ENCODE assay signal across 24 cellular contexts in genomic region chr15:67786646-67787045, GRCh38. TPM values are rescaled to one million over a fixed set of nuclear protein-coding genes. Genes with fewer than 3 reads are reported as not detected.
DNase-seq lines count a peak whose midpoint lies in the region; FAIRE-seq and TF ChIP-seq lines count a peak whose summit lies in the region.
"Had no signal": no experiment of that assay in that cellular context is flagged by ENCODE, and none has a peak within 500 bp of the region (broad histone marks: within the 10 kb centered on the region; RNA-seq: fewer than 3 reads in every experiment).

No MANE protein-coding gene starts in this region.

- H3K56ac ChIP-seq in H1 (replicated peaks; ENCODE audit: insufficient read length, low read depth, low read length), result no peak overlapping the region

- TF ChIP-seq CTCF in HEK293 (tag by site-specific recombination; IDR thresholded peaks at IDR 0.05) (no peak), OCI-LY7 (conservative IDR thresholded peaks at IDR 0.05; ENCODE audit: low read length) (no peak), H1 (IDR thresholded peaks at IDR 0.05; ENCODE audit: control extremely low read depth in 1 of 3, insufficient read depth in 1 of 3, low read depth in 1 of 3, low read length in 3 of 3) (no peak), PC-9 (conservative IDR thresholded peaks at IDR 0.05) (no peak)

- POLR2A ChIA-PET in HEK293 (lab: Yijun Ruan, JAX) (no interaction called here), OCI-LY7 (lab: Charles Lee) (interaction anchor here (1.0 to 1.5 kb wide), 3 partner anchors 9 to 55 kb away, joined by 3 to 8 read pairs (median 4); partner anchors contain the start of gene RNU6-1), H1 (lab: Charles Lee; ENCODE audit: partially characterized antibody) (interaction anchor here (1.2 kb wide), 1 partner anchor 14 kb away, joined by 3 read pairs; no protein-coding TSS in a partner anchor), PC-9 (lab: Charles Lee; ENCODE audit: unreplicated experiment) (no interaction called here)

- H4K91ac ChIP-seq in H1 (replicated peaks; ENCODE audit: insufficient read length, low read length), result no peak overlapping the region

- H2BK12ac ChIP-seq in H1 (ENCODE audit: low read depth, low read length), result 0 out of 2 replicates have a peak overlapping the region, but pooled peaks have one; percentile 52

- H3K27me3 ChIP-seq in BLaER1 (no peaks in the 10 kb centered on the region), H1 (replicated peaks in 1 of 4; ENCODE audit: control insufficient read depth in 3 of 4, extremely low read depth in 1 of 4, insufficient read depth in 3 of 4, low read length in 3 of 4) (no peaks in the 10 kb centered on the region; a peak in 1 of 7 replicates), PC-9 (ENCODE audit: insufficient read depth, low read depth) (no peaks in the 10 kb centered on the region)
- H3K27me3 ChIP-seq: BE2C had no signal

- H3F3A ChIP-seq in PC-9 (ENCODE audit: insufficient read depth, low read depth), result no peaks in the 10 kb centered on the region

- FAIRE-seq in H1 (lab: Jason Lieb, UNC), result no peak
- FAIRE-seq: A204.1, GM12878 had no signal

- no peak overlapping the region for H4K5ac ChIP-seq in H1 (ENCODE audit: insufficient read length, low read depth, low read length)

- no peak for TF ChIP-seq EP300 in H1 (IDR thresholded peaks at IDR 0.05; ENCODE audit: borderline replicate concordance in 1 of 2, low read depth in 2 of 2, low read length in 2 of 2)

- peak overlapping the region; percentile 36; the same call in 1 of the 2 replicates for H2BK5ac ChIP-seq in H1 (ENCODE audit: low read depth, low read length)

- no peak overlapping the region for H4K8ac ChIP-seq in H1 (ENCODE audit: extremely low read depth, insufficient read depth, low read length)

- WGBS in H1 (ENCODE audit: extremely low coverage in 1 of 2, insufficient coverage in 1 of 2, insufficient read length in 1 of 2, insufficient replicate concordance in 2 of 2, low coverage in 1 of 2, low lambda C conversion rate in 2 of 2, missing lambda C conversion rate in 1 of 2), 2 experiments, result 96% methylated on average over 4 of the region's 4 CpGs; no CpG with 5 or more reads in 1 of the 2 experiments

- no peak overlapping the region for H2BK15ac ChIP-seq in H1 (ENCODE audit: low read length)

- no peak for TF ChIP-seq RAD21 in H1 (IDR thresholded peaks at IDR 0.05 in 1 of 2, conservative IDR thresholded peaks at IDR 0.05 in 1 of 2; ENCODE audit: low read depth in 2 of 2, low read length in 2 of 2)

- no peak overlapping the region for H2AK5ac ChIP-seq in H1 (ENCODE audit: low read depth, low read length)

- H4K20me1 ChIP-seq in BLaER1, result no peaks in the 10 kb centered on the region
- H4K20me1 ChIP-seq in OCI-LY7 (ENCODE audit: insufficient read depth, low read length), result no peaks in the 10 kb centered on the region
- no peaks in the 10 kb centered on the region for H4K20me1 ChIP-seq in H1 (replicated peaks in 1 of 2; ENCODE audit: control insufficient read depth in 1 of 2, insufficient read depth in 2 of 2, low read length in 2 of 2)
- H4K20me1 ChIP-seq in PC-9 (ENCODE audit: insufficient read depth), result no peaks in the 10 kb centered on the region

- no peak overlapping the region for H3K23ac ChIP-seq in H1 (ENCODE audit: insufficient read length)

- H3K9me3 ChIP-seq in BLaER1, result no peaks in the 10 kb centered on the region
- H3K9me3 ChIP-seq in HEK293 (ENCODE audit: control insufficient read depth, insufficient read depth, low read depth, low read length), result no peaks in the 10 kb centered on the region
- H3K9me3 ChIP-seq in OCI-LY7 (ENCODE audit: low read length), result no peaks in the 10 kb centered on the region
- no peaks in the 10 kb centered on the region for H3K9me3 ChIP-seq in H1 (ENCODE audit: insufficient read depth in 2 of 2, low read depth in 1 of 2, low read length in 1 of 2)
- H3K9me3 ChIP-seq in PC-9 (ENCODE audit: insufficient read depth, low read depth), result no peaks in the 10 kb centered on the region
- H3K9me3 ChIP-seq: BE2C had no signal

- H3K27ac ChIP-seq in BLaER1, result peak overlapping the region; percentile 47; the same call in 1 of the 2 replicates
- no peak overlapping the region for H3K27ac ChIP-seq in HEK293 (ENCODE audit: extremely low read depth, low read depth, low read length)
- H3K27ac ChIP-seq in OCI-LY7 (ENCODE audit: low read depth, low read length, poor library complexity, severe bottlenecking), result peak overlapping the region; percentile 96
- no peak overlapping the region for H3K27ac ChIP-seq in H1 (ENCODE audit: low read depth, low read length)
- H3K27ac ChIP-seq in PC-9, result no peak overlapping the region
- H3K27ac ChIP-seq: 22Rv1 had no signal

- H3K9me2 ChIP-seq in OCI-LY7 (ENCODE audit: insufficient read depth, low read length) (no peaks in the 10 kb centered on the region), PC-9 (ENCODE audit: insufficient read depth) (no peaks in the 10 kb centered on the region)

- intact Hi-C loops in OCI-LY7 (cut with micrococcal nuclease; ENCODE audit: unreplicated experiment) (loop anchor here (10.0 kb wide), 1 partner anchor 268 kb away; the partner anchor contains the start of gene PIAS1), PC-9 (cut with micrococcal nuclease; ENCODE audit: unreplicated experiment) (no loop called here)

- H3K14ac ChIP-seq in H1 (ENCODE audit: insufficient read length), result no peak overlapping the region

- H3K4me3 ChIP-seq in BLaER1 (no peak overlapping the region), HEK293 (ENCODE audit: low read depth, low read length) (no peak overlapping the region), OCI-LY7 (ENCODE audit: low read depth, low read length, poor library complexity, severe bottlenecking) (no peak overlapping the region), H1 (ENCODE audit: extremely low read depth in 1 of 4, insufficient read depth in 2 of 4, low read depth in 3 of 4, low read length in 4 of 4) (no peak overlapping the region), PC-9 (no peak overlapping the region)
- H3K4me3 ChIP-seq: GM12878 had no signal

- H3K9ac ChIP-seq in BLaER1 (no peak overlapping the region), H1 (replicated peaks in 1 of 4; ENCODE audit: extremely low read depth in 1 of 4, low read depth in 3 of 4, low read length in 3 of 4) (no peak overlapping the region)

- H2AFZ ChIP-seq in OCI-LY7 (ENCODE audit: low read length), result no peak overlapping the region
- no peak overlapping the region for H2AFZ ChIP-seq in H1 (ENCODE audit: low read length)
- H2AFZ ChIP-seq in PC-9, result no peak overlapping the region

- no peak overlapping the region for H3K4ac ChIP-seq in H1 (replicated peaks; ENCODE audit: insufficient read length, low read depth, low read length)

- no peaks in the 10 kb centered on the region for H3K23me2 ChIP-seq in H1 (ENCODE audit: low read depth, low read length)

- H2BK120ac ChIP-seq in H1 (replicated peaks; ENCODE audit: low read depth, low read length), result no peak overlapping the region

- CTCF ChIA-PET in HEK293 (lab: Yijun Ruan, JAX) (no interaction called here), OCI-LY7 (lab: Charles Lee; ENCODE audit: unreplicated experiment) (no interaction called here), H1 (lab: Charles Lee; ENCODE audit: partially characterized antibody) (interaction anchor here (0.8 kb wide), 1 partner anchor 23 kb away, joined by 3 read pairs; no protein-coding TSS in a partner anchor), PC-9 (lab: Charles Lee) (no interaction called here)

- peaks cover 50% of the 10 kb centered on the region for H3K4me1 ChIP-seq in BLaER1
- H3K4me1 ChIP-seq in HEK293 (ENCODE audit: control insufficient read depth, insufficient read depth, low read length), result peaks cover 23% of the 10 kb centered on the region
- H3K4me1 ChIP-seq in OCI-LY7 (ENCODE audit: insufficient read depth, low read length, poor library complexity, severe bottlenecking), result peaks cover 78% of the 10 kb centered on the region
- peaks cover 7 to 24% (median 21%) of the 10 kb centered on the region in 4 experiments for H3K4me1 ChIP-seq in H1 (replicated peaks in 1 of 4; ENCODE audit: control insufficient read depth in 3 of 4, insufficient read depth in 4 of 4, low read length in 3 of 4)
- H3K4me1 ChIP-seq in PC-9 (replicated peaks; ENCODE audit: insufficient read depth), result no peaks in the 10 kb centered on the region

- no peaks in the 10 kb centered on the region for H3K79me2 ChIP-seq in OCI-LY7 (ENCODE audit: insufficient read depth, low read depth, low read length)
- H3K79me2 ChIP-seq in H1 (ENCODE audit: control insufficient read depth in 1 of 2, insufficient read depth in 2 of 2, low read length in 2 of 2), result no peaks in the 10 kb centered on the region
- no peaks in the 10 kb centered on the region for H3K79me2 ChIP-seq in PC-9 (ENCODE audit: low read depth)

- no peak for TF ChIP-seq POLR2A in H1 (IDR thresholded peaks at IDR 0.05; ENCODE audit: control extremely low read depth in 1 of 2, low read depth in 2 of 2, low read length in 2 of 2)

- DNase-seq in OCI-LY7 (ENCODE audit: low spot score) (no peak), H1 (ENCODE audit: low read depth in 1 of 2, low spot score in 2 of 2) (no peak), SKM-1 (lab: John Stamatoyannopoulos, UW; ENCODE audit: unreplicated experiment) (no peak), SHP77 (lab: John Stamatoyannopoulos, UW) (no peak), PC-9 (no peak), NCI-H774 (lab: John Stamatoyannopoulos, UW) (no peak)
- DNase-seq: BE2C; C1 segment of cervical spinal cord; Calu3; CD4-positive, alpha-beta memory T cell; COR-L47; DMS53; DMS79 treated with DMSO at 0.1 percent for 48 hours; EL; GDM1; GOT3; H7; HCEC 1CT had no signal

- H3K4me2 ChIP-seq in BLaER1 (peak overlapping the region; percentile 96; the same call in 1 of the 2 replicates), OCI-LY7 (ENCODE audit: low read length) (peak overlapping the region; percentile 67), H1 (ENCODE audit: insufficient read depth in 1 of 2, low read depth in 2 of 2, low read length in 2 of 2) (no peak overlapping the region), PC-9 (no peak overlapping the region)

- no peak overlapping the region for H2BK20ac ChIP-seq in H1 (ENCODE audit: low read length)

- H3K79me1 ChIP-seq in H1 (ENCODE audit: low read depth, low read length), result no peaks in the 10 kb centered on the region; the same call in 1 of the 2 replicates

- H3K36me3 ChIP-seq in BLaER1, result 0 out of 2 replicates have a peak, but pooled peaks cover 4% of the 10 kb centered on the region
- no peaks in the 10 kb centered on the region for H3K36me3 ChIP-seq in HEK293 (ENCODE audit: control insufficient read depth in 2 of 2, insufficient read depth in 1 of 2, low read length in 2 of 2)
- no peaks in the 10 kb centered on the region for H3K36me3 ChIP-seq in OCI-LY7 (ENCODE audit: insufficient read depth, low read length)
- H3K36me3 ChIP-seq in H1 (ENCODE audit: control insufficient read depth in 2 of 4, insufficient read depth in 4 of 4, low read length in 3 of 4), result no peaks in the 10 kb centered on the region
- H3K36me3 ChIP-seq in PC-9 (ENCODE audit: low read depth), result no peaks in the 10 kb centered on the region
- H3K36me3 ChIP-seq: BE2C had no signal

- no peak overlapping the region for H3K18ac ChIP-seq in H1 (ENCODE audit: extremely low read depth, low read length)

- BruUV-seq in OCI-LY7 (replicated peaks; lab: Mats Ljungman, UMichigan) (no TSS peak), PC-9 (replicated peaks; lab: Mats Ljungman, UMichigan) (no TSS peak)

RNA-seq across cellular contexts. Expression of gene SKOR1, which starts 38.7 kb away (rescaled TPM):
- 1.1 and 1.5 TPM in 2 replicates for total RNA-seq in OCI-LY7 (2014; rRNA removed; shearing (Covaris generic))
- total RNA-seq in OCI-LY7 (2022) (1.0 and 1.6 TPM in 2 replicates), PC-9 (2021) (0.13 and 0.40 TPM in 2 replicates)
- total RNA-seq in H1 (2021; fragmentation: NEBNext Ultra II Directional; extraction: Animal tissue kit (Norgen Biotek cat#: 25700)), result 0.11 TPM in 2 replicates
- polyA plus RNA-seq in H1 (2011; rRNA removed), result 0.03 and 0.08 TPM in 2 replicates
- polyA plus RNA-seq in H1 (2011; cell fraction: cytosol; rRNA removed), result 0.05 TPM
- 0.13 TPM for polyA plus RNA-seq in H1 (2011; cell fraction: nucleus; rRNA removed)
- polyA plus RNA-seq in H1 (2012, experiment 1 of 2), result 0.06 to 0.12 TPM (median 0.07 TPM) in 3 of 4 replicates, not detected in the other
- polyA plus RNA-seq in H1 (2012, experiment 2 of 2), result not detected
- 0.04 TPM for polyA plus RNA-seq in H1 (2013, experiment 1 of 2)
- polyA plus RNA-seq in H1 (2013, experiment 2 of 2), result 0.04 TPM
- polyA minus RNA-seq in H1 (2011; rRNA and poly(A)+ RNA removed), result not detected in 2 replicates
- not detected for polyA minus RNA-seq in H1 (2011; cell fraction: cytosol; rRNA and poly(A)+ RNA removed)
- 0.40 TPM for polyA minus RNA-seq in H1 (2011; cell fraction: nucleus; rRNA and poly(A)+ RNA removed)
- total RNA-seq: H7 had no signal

RNA-seq across cellular contexts. Expression of gene RNU6-1, which starts 53.2 kb away (rescaled TPM):
- total RNA-seq in OCI-LY7 (2014; rRNA removed; shearing (Covaris generic)), result not detected in 2 replicates
- total RNA-seq in OCI-LY7 (2022) (not detected in 2 replicates), PC-9 (2021) (not detected in 2 replicates)
- total RNA-seq in H1 (2021; fragmentation: NEBNext Ultra II Directional; extraction: Animal tissue kit (Norgen Biotek cat#: 25700)), result not detected in 2 replicates
- polyA plus RNA-seq in H1 (2011; rRNA removed), result not detected in 2 replicates
- not detected for polyA plus RNA-seq in H1 (2011; cell fraction: cytosol; rRNA removed)
- not detected for polyA plus RNA-seq in H1 (2011; cell fraction: nucleus; rRNA removed)
- not detected in 4 replicates for polyA plus RNA-seq in H1 (2012, experiment 1 of 2)
- polyA plus RNA-seq in H1 (2012, experiment 2 of 2), result not detected
- not detected for polyA plus RNA-seq in H1 (2013, experiment 1 of 2)
- polyA plus RNA-seq in H1 (2013, experiment 2 of 2), result not detected
- under 0.01 TPM in 1 of 2 replicates, not detected in the other for polyA minus RNA-seq in H1 (2011; rRNA and poly(A)+ RNA removed)
- not detected for polyA minus RNA-seq in H1 (2011; cell fraction: cytosol; rRNA and poly(A)+ RNA removed)
- not detected for polyA minus RNA-seq in H1 (2011; cell fraction: nucleus; rRNA and poly(A)+ RNA removed)
- total RNA-seq: Calu3; CD4-positive, alpha-beta memory T cell; GM12878; H7 had no signal
- polyA plus RNA-seq: AG04450; CD4-positive, alpha-beta memory T cell; GM12878 had no signal

Comparison
In these comparisons a context has a peak if more than half of its experiments do, and no peak if none do; other contexts are left out.
1. H3K27ac ChIP-seq: peak in BLaER1 (single experiment) and OCI-LY7 (single experiment); none in HEK293 (single experiment), H1 (single experiment) and PC-9 (single experiment).
2. H3K4me2 ChIP-seq: peak in BLaER1 (single experiment) and OCI-LY7 (single experiment); none in H1 (0 of 2) and PC-9 (single experiment).
3. POLR2A ChIA-PET loops: an anchor here in OCI-LY7 (1.0 to 1.5 kb wide) and H1 (1.2 kb wide); none called in HEK293 and PC-9.